17 cellular contexts compared by ENCODE assay signal in the genomic region with DNA sequence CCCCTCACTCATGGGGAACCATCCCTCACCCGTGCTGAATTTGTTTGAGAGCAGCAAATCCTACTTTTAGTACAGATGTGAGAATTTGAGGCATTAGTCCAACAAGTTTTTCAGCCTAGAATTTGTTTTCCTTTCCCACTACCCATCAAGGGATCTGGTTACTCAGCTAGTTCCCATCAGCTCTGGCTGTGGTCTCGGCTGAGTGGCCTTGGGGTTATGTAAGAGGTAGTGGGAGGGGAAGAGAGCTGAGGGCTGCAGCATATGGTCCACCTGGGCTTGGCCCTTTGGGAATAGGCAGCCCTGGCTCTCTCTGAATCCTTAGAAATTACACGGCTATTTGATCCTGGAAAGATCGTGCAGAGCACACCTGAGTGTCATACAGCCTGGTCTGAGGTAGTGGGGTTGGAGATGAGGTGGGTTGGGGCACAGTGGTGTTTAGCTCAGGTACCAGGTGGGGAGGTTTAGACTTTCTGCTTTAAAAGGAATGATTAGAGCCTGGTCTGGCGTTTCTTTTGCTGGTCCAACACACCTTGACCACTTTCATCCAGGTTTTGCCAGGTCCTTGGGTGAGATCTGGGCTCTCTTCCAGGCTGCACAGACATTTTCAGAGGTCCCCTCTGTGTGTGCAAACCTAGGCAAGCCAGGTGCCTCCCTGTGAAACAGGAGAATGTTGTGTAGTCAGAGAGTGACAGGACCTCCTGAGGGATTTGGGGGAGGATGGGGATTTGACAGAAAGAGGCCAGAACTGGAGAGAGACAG. TPM values are rescaled to one million over a fixed set of nuclear protein-coding genes. Genes with fewer than 3 reads are reported as not detected.
A peak's percentile ranks its signal among the peaks of the same experiment; 100 is the strongest.
DNase-seq lines count a peak whose midpoint lies in the region; ATAC-seq and TF ChIP-seq lines count a peak whose summit lies in the region.
"Had no signal": no experiment of that assay in that cellular context is flagged by ENCODE, and none has a peak within 500 bp of the region (broad histone marks: within the 10 kb centered on the region; RNA-seq: fewer than 3 reads in every experiment).

No MANE protein-coding gene starts in this region.

- no peaks in the 10 kb centered on the region for H3K9me3 ChIP-seq in OCI-LY7 (ENCODE audit: low read length)
- H3K9me3 ChIP-seq: uterus had no signal

- CTCF ChIA-PET in OCI-LY7 (lab: Charles Lee; ENCODE audit: unreplicated experiment): no interaction called here

- no peak for ATAC-seq in stimulated activated naive B cell treated with anti-CD40 and anti-IgM and Interleukin-4, amounts not matched to agents 10 μg/mL and 1 μg/mL and 100 μg/mL, for 72 hours (replicated peaks)
- no peak for ATAC-seq in stimulated activated memory B cell treated with anti-CD40 and anti-IgM and Interleukin-4, amounts not matched to agents 10 μg/mL and 1 μg/mL and 100 μg/mL, for 72 hours
- ATAC-seq in activated CD4-positive, CD25-positive, alpha-beta regulatory T cell treated with anti-CD3 and anti-CD28 coated beads, Interleukin-2, amount 50 U/mL, for 24 hours: no peak
- ATAC-seq: esophagus mucosa, GM23338 had no signal

- no peaks in the 10 kb centered on the region for H3K27me3 Mint-ChIP-seq in activated naive CD4-positive, alpha-beta T cell treated with anti-CD3 and anti-CD28 coated beads, Interleukin-2, amount 50 U/mL, for 24 hours
- no peaks in the 10 kb centered on the region for H3K27me3 Mint-ChIP-seq in stimulated activated naive B cell treated with anti-CD40 and anti-IgM and Interleukin-4, amounts not matched to agents 10 μg/mL and 1 μg/mL and 100 μg/mL, for 72 hours
- no peaks in the 10 kb centered on the region for H3K27me3 Mint-ChIP-seq in stimulated activated memory B cell treated with anti-CD40 and anti-IgM and Interleukin-4, amounts not matched to agents 10 μg/mL and 1 μg/mL and 100 μg/mL, for 72 hours
- H3K27me3 Mint-ChIP-seq: central memory CD8-positive, alpha-beta T cell had no signal

- intact Hi-C loops in OCI-LY7 (cut with micrococcal nuclease; ENCODE audit: unreplicated experiment): no loop called here

- no peaks in the 10 kb centered on the region for H3K36me3 ChIP-seq in OCI-LY7 (ENCODE audit: insufficient read depth, low read length)
- H3K36me3 ChIP-seq: uterus had no signal

- POLR2A ChIA-PET in OCI-LY7 (lab: Charles Lee): no interaction called here

- H3K4me3 ChIP-seq in OCI-LY7 (ENCODE audit: low read depth, low read length, poor library complexity, severe bottlenecking): no peak overlapping the region
- H3K4me3 ChIP-seq: GM23338, uterus had no signal

- H3K9me2 ChIP-seq in OCI-LY7 (ENCODE audit: insufficient read depth, low read length): no peaks in the 10 kb centered on the region

- no peaks in the 10 kb centered on the region for H3K9me3 Mint-ChIP-seq in activated naive CD4-positive, alpha-beta T cell treated with anti-CD3 and anti-CD28 coated beads, Interleukin-2, amount 50 U/mL, for 24 hours
- H3K9me3 Mint-ChIP-seq in stimulated activated naive B cell treated with anti-CD40 and anti-IgM and Interleukin-4, amounts not matched to agents 10 μg/mL and 1 μg/mL and 100 μg/mL, for 72 hours: no peaks in the 10 kb centered on the region
- no peaks in the 10 kb centered on the region for H3K9me3 Mint-ChIP-seq in stimulated activated memory B cell treated with anti-CD40 and anti-IgM and Interleukin-4, amounts not matched to agents 10 μg/mL and 1 μg/mL and 100 μg/mL, for 72 hours
- H3K9me3 Mint-ChIP-seq: central memory CD8-positive, alpha-beta T cell; GM23338; T-helper 1 cell treated with Interleukin-12 subunit alpha and Interleukin-12 subunit beta and Interleukin-4 antibody, amounts not matched to agents 30 μg/mL and 1 μg/mL, for 36 hours had no signal

- DNase-seq in activated naive CD4-positive, alpha-beta T cell (lab: John Stamatoyannopoulos, UW): no peak
- DNase-seq in NCI-H69 (lab: John Stamatoyannopoulos, UW) (peak; percentile 91), glomerular visceral epithelial cell (ENCODE audit: extremely low spot score) (peak; percentile 80), OCI-LY7 (ENCODE audit: low spot score) (no peak)
- DNase-seq in stimulated activated naive B cell treated with anti-CD40 and anti-IgM and Interleukin-4, amounts not matched to agents 10 μg/mL and 1 μg/mL and 100 μg/mL, for 72 hours: no peak
- DNase-seq: activated gamma-delta T cell treated with Interleukin-2 at 50 U/mL for 16 hours; DMS53; stimulated activated CD8-positive, alpha-beta memory T cell treated with anti-CD3 and anti-CD28 coated beads, Interleukin-4, amount 100 ng/mL, for 48 hours; uterus had no signal

- peaks cover 9% of the 10 kb centered on the region for H3K4me1 ChIP-seq in OCI-LY7 (ENCODE audit: insufficient read depth, low read length, poor library complexity, severe bottlenecking)
- H3K4me1 ChIP-seq: uterus had no signal

- no peak for TF ChIP-seq CTCF in OCI-LY7 (conservative IDR thresholded peaks at IDR 0.05; ENCODE audit: low read length)

- H3K27ac Mint-ChIP-seq in activated naive CD4-positive, alpha-beta T cell treated with anti-CD3 and anti-CD28 coated beads, Interleukin-2, amount 50 U/mL, for 24 hours: peak overlapping the region; percentile 30
- peak overlapping the region; percentile 70 for H3K27ac Mint-ChIP-seq in stimulated activated naive B cell treated with anti-CD40 and anti-IgM and Interleukin-4, amounts not matched to agents 10 μg/mL and 1 μg/mL and 100 μg/mL, for 72 hours
- no peak overlapping the region for H3K27ac Mint-ChIP-seq in stimulated activated memory B cell treated with anti-CD40 and anti-IgM and Interleukin-4, amounts not matched to agents 10 μg/mL and 1 μg/mL and 100 μg/mL, for 72 hours
- H3K27ac Mint-ChIP-seq: GM23338; T-helper 1 cell treated with Interleukin-12 subunit alpha and Interleukin-12 subunit beta and Interleukin-4 antibody, amounts not matched to agents 30 μg/mL and 1 μg/mL, for 36 hours had no signal

- no peaks in the 10 kb centered on the region for H4K20me1 ChIP-seq in OCI-LY7 (ENCODE audit: insufficient read depth, low read length)

- H3K4me1 Mint-ChIP-seq in activated naive CD4-positive, alpha-beta T cell treated with anti-CD3 and anti-CD28 coated beads, Interleukin-2, amount 50 U/mL, for 24 hours: peaks cover 13% of the 10 kb centered on the region
- peaks cover 14 to 25% of the 10 kb centered on the region in 2 donors for H3K4me1 Mint-ChIP-seq in stimulated activated naive B cell treated with anti-CD40 and anti-IgM and Interleukin-4, amounts not matched to agents 10 μg/mL and 1 μg/mL and 100 μg/mL, for 72 hours
- H3K4me1 Mint-ChIP-seq in stimulated activated memory B cell treated with anti-CD40 and anti-IgM and Interleukin-4, amounts not matched to agents 10 μg/mL and 1 μg/mL and 100 μg/mL, for 72 hours: peaks cover 17% of the 10 kb centered on the region

- no peaks in the 10 kb centered on the region for H3K36me3 Mint-ChIP-seq in activated naive CD4-positive, alpha-beta T cell treated with anti-CD3 and anti-CD28 coated beads, Interleukin-2, amount 50 U/mL, for 24 hours
- peaks cover 0 to 12% of the 10 kb centered on the region in 2 donors for H3K36me3 Mint-ChIP-seq in stimulated activated naive B cell treated with anti-CD40 and anti-IgM and Interleukin-4, amounts not matched to agents 10 μg/mL and 1 μg/mL and 100 μg/mL, for 72 hours
- peaks cover 11% of the 10 kb centered on the region for H3K36me3 Mint-ChIP-seq in stimulated activated memory B cell treated with anti-CD40 and anti-IgM and Interleukin-4, amounts not matched to agents 10 μg/mL and 1 μg/mL and 100 μg/mL, for 72 hours

- no peak overlapping the region for H3K27ac ChIP-seq in OCI-LY7 (ENCODE audit: low read depth, low read length, poor library complexity, severe bottlenecking)
- H3K27ac ChIP-seq: uterus had no signal

- no peak overlapping the region for H3K4me2 ChIP-seq in OCI-LY7 (ENCODE audit: low read length)
- H3K4me2 ChIP-seq: GM23338 had no signal

- no peaks in the 10 kb centered on the region for H3K79me2 ChIP-seq in OCI-LY7 (ENCODE audit: insufficient read depth, low read depth, low read length)

- no peak overlapping the region for H3K4me3 Mint-ChIP-seq in activated naive CD4-positive, alpha-beta T cell treated with anti-CD3 and anti-CD28 coated beads, Interleukin-2, amount 50 U/mL, for 24 hours
- no peak overlapping the region for H3K4me3 Mint-ChIP-seq in stimulated activated naive B cell treated with anti-CD40 and anti-IgM and Interleukin-4, amounts not matched to agents 10 μg/mL and 1 μg/mL and 100 μg/mL, for 72 hours
- H3K4me3 Mint-ChIP-seq in stimulated activated memory B cell treated with anti-CD40 and anti-IgM and Interleukin-4, amounts not matched to agents 10 μg/mL and 1 μg/mL and 100 μg/mL, for 72 hours: no peak overlapping the region
- H3K4me3 Mint-ChIP-seq: central memory CD8-positive, alpha-beta T cell; GM23338; T-helper 1 cell treated with Interleukin-12 subunit alpha and Interleukin-12 subunit beta and Interleukin-4 antibody, amounts not matched to agents 30 μg/mL and 1 μg/mL, for 36 hours had no signal

- H2AFZ ChIP-seq in OCI-LY7 (ENCODE audit: low read length): no peak overlapping the region
- H2AFZ ChIP-seq: GM23338 had no signal

- no TSS peak for BruUV-seq in OCI-LY7 (replicated peaks; lab: Mats Ljungman, UMichigan)

RNA-seq across cellular contexts. Expression of gene GSTM4, which starts 4.3 kb away (rescaled TPM):
- total RNA-seq in OCI-LY7 (2014; rRNA removed; shearing (Covaris generic)): 3.4 and 6.0 TPM in 2 replicates
- total RNA-seq in OCI-LY7 (2022): 6.8 and 8.0 TPM in 2 replicates

RNA-seq across cellular contexts. Expression of gene GSTM2, which starts 7.7 kb away (rescaled TPM):
- total RNA-seq in OCI-LY7 (2014; rRNA removed; shearing (Covaris generic)): 0.38 and 1.4 TPM in 2 replicates
- 0.76 and 0.89 TPM in 2 replicates for total RNA-seq in OCI-LY7 (2022)

RNA-seq across cellular contexts. Expression of gene GSTM1, which starts 27.4 kb away (rescaled TPM):
- total RNA-seq in OCI-LY7 (2014; rRNA removed; shearing (Covaris generic)): not detected in 2 replicates
- total RNA-seq in OCI-LY7 (2022): not detected in 2 replicates
- total RNA-seq: esophagus mucosa, GM23338, osteoblast had no signal

RNA-seq across cellular contexts. Expression of gene AMPD2, which starts 40.5 kb away (rescaled TPM):
- 51.8 and 62.7 TPM in 2 replicates for total RNA-seq in OCI-LY7 (2014; rRNA removed; shearing (Covaris generic))
- 56.8 and 66.2 TPM in 2 replicates for total RNA-seq in OCI-LY7 (2022)

RNA-seq across cellular contexts. Expression of gene GNAT2, which starts 40.8 kb away (rescaled TPM):
- total RNA-seq in OCI-LY7 (2014; rRNA removed; shearing (Covaris generic)): not detected in 2 replicates
- total RNA-seq in OCI-LY7 (2022): 1.3 and 2.0 TPM in 2 replicates
- total RNA-seq: esophagus mucosa, uterus had no signal

Comparison
In these comparisons a context has a peak if more than half of its experiments do, and no peak if none do; other contexts are left out.
1. DNase-seq: peak in NCI-H69 (single experiment) and glomerular visceral epithelial cell (single experiment); none in activated naive CD4-positive, alpha-beta T cell (0 of 4), stimulated activated naive B cell treated with anti-CD40 and anti-IgM and Interleukin-4, amounts not matched to agents 10 μg/mL and 1 μg/mL and 100 μg/mL, for 72 hours (single experiment) and OCI-LY7 (single experiment).